ENCODE assay signal across 9 cellular contexts in the genomic region with DNA sequence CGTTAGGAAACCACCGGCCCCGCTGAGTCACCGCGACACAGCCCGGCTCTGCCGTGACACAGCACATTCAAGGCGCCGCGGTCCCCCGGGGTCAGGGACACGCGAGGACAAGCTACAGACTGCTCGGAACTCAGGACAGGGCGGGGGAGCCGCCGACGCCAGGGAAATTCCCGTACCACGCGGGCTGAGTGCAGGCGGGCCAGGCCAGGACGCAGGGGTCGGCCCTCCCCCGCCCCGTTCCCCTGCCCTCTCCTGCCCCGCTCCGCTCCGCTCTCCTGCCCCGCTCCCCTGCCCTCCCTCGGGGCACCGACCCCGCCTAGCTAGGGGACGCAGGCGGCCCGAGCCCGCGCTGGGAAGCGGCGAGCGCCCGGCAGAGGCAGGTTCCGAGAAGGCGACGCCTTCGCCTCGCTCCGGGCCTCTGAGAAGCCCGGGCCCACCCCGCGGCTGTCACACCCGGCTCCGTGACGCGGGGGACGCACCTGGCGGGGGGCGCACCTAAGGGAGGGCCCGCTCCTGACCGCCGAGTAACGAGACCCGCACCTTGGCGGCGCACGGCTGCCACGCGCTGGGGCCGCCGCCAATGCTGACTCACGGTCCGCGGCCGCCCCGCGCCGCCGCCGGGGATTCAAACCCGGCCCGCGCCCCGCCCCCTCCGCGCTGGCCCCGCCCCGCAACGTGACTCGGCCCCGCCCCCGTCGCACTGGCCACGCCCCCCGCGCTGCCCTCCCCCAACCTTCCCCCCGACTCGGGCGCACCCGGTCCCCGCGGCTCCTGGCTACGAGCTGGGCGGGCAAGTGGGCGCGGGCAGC. TPM values are rescaled to one million over a fixed set of nuclear protein-coding genes. Genes with fewer than 3 reads are reported as not detected.
DNase-seq lines count a peak whose midpoint lies in the region; ATAC-seq, FAIRE-seq and TF ChIP-seq lines count a peak whose summit lies in the region.
"Had no signal": no experiment of that assay in that cellular context is flagged by ENCODE, and none has a peak within 500 bp of the region (broad histone marks: within the 10 kb centered on the region; RNA-seq: fewer than 3 reads in every experiment).

No MANE protein-coding gene starts in this region.

- peak; percentile 91 for ATAC-seq in left lobe of liver

- FAIRE-seq in GM19239 (lab: Jason Lieb, UNC): peak; percentile 69
- FAIRE-seq: TTC549 had no signal

- no peaks in the 10 kb centered on the region for H3K27me3 ChIP-seq in BLaER1

- H3K4me2 ChIP-seq in BLaER1: peak overlapping the region; percentile 99

- peak overlapping the region; percentile 87 for H3K27ac ChIP-seq in BLaER1

- peak overlapping the region; percentile 86 for H3K9ac ChIP-seq in BLaER1

- H4K20me1 ChIP-seq in BLaER1: peaks cover 62% of the 10 kb centered on the region

- H3K36me3 ChIP-seq in BLaER1: peaks cover 78% of the 10 kb centered on the region

- peaks cover 25% of the 10 kb centered on the region for H3K4me1 ChIP-seq in BLaER1

- no peaks in the 10 kb centered on the region for H3K9me3 ChIP-seq in BLaER1

- peak overlapping the region; percentile 73 for H3K4me3 ChIP-seq in BLaER1
- H3K4me3 ChIP-seq in choroid plexus epithelial cell (ENCODE audit: low read depth, low read length): peak overlapping the region; percentile 58

- DNase-seq in GM19239 (ENCODE audit: insufficient read length, low spot score) (peak; percentile 86), NCI-H1105 (lab: John Stamatoyannopoulos, UW) (peak; percentile 31), choroid plexus epithelial cell (ENCODE audit: low read depth) (peak; percentile 66), left lobe of liver (ENCODE audit: low spot score) (peak; percentile 86)
- peak; percentile 71 to 73 for DNase-seq in activated CD4-positive, alpha-beta T cell treated with anti-CD3 and anti-CD28 coated beads for 24 hours (ENCODE audit: low read depth in 2 of 2)
- DNase-seq in stimulated activated CD4-positive, alpha-beta T cell treated with anti-CD3 and anti-CD28 coated beads, Interleukin-2, amount 100 ng/mL, for 24 hours: peak; percentile 80 to 82
- no peak for DNase-seq in NK-92 treated with Interleukin-12 subunit alpha and Interleukin-12 subunit beta, amount 100 ng/mL, for 24 hours (lab: John Stamatoyannopoulos, UW)

- no peak for TF ChIP-seq CTCF in choroid plexus epithelial cell (conservative IDR thresholded peaks at IDR 0.05; ENCODE audit: low read depth, low read length)

RNA-seq across cellular contexts. Expression of a gene that starts 27.5 kb away (rescaled TPM):
- total RNA-seq in left lobe of liver: 58.3 TPM

RNA-seq across cellular contexts. Expression of a gene that starts 27.6 kb away (rescaled TPM):
- 32.5 TPM for total RNA-seq in left lobe of liver

RNA-seq across cellular contexts. Expression of a gene that starts 35.2 kb away (rescaled TPM):
- 14.1 TPM for total RNA-seq in left lobe of liver

RNA-seq across cellular contexts. Expression of a gene that starts 41.3 kb away (rescaled TPM):
- 6.1 TPM for total RNA-seq in left lobe of liver

RNA-seq across cellular contexts. Expression of a gene that starts 45.8 kb away (rescaled TPM):
- total RNA-seq in left lobe of liver: 8.1 TPM
